ENCODE assay signal across 1 cellular context in the genomic region with DNA sequence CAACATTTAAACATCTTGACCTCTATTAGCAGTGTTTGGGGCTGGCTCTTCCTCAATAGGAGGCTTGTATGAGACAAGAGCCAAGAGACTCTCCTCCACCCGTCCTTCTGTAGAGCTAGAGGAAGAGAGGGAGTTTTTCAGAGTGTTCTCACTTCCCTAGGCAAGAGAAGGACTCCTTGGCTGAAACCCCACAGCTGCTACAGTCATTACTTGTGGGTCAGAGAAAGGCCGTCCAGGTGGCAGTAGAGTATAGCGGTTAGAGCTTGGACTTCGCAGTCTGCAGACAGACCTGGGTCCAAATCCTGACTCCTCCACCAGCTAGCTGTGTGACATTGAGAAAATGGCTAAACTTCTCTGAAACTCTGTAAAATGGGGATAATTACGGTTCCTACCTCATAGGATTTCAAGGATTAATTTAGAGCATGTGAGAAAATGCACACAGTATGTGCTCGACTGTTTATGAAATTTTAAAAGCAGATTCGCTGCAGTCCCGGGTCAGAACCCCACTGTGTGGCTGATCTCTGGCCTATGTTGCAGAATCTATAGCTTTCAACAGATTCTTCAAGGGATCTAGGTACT.
TF ChIP-seq lines count a peak whose summit lies in the region.

No MANE protein-coding gene starts in this region.

TF ChIP-seq in H1, 55 proteins besides CTCF, POLR2A, EP300 and RAD21:
- peak; percentile 63; the same call in 1 of the 2 replicates for TF ChIP-seq KDM1A (IDR thresholded peaks at IDR 0.05; ENCODE audit: borderline replicate concordance, low read length)
- no peak for TF ChIP-seq CTBP2 (IDR thresholded peaks at IDR 0.05; ENCODE audit: borderline replicate concordance, insufficient read depth, insufficient read length, low read length)
